ENCODE assay signal across 8 cellular contexts in genomic region chr1:206544562-206545257, GRCh38. TPM values are rescaled to one million over a fixed set of nuclear protein-coding genes. Genes with fewer than 3 reads are reported as not detected.
DNase-seq lines count a peak whose midpoint lies in the region; ATAC-seq and TF ChIP-seq lines count a peak whose summit lies in the region.

No MANE protein-coding gene starts in this region.

- no peak overlapping the region for H2AFZ ChIP-seq in OCI-LY1 (ENCODE audit: low read length)

- intact Hi-C loops in esophagus muscularis mucosa (cut with DNase I) = loop anchor here (1.0 to 2.0 kb wide), 2 partner anchors 39 to 54 kb away; no protein-coding TSS in a partner anchor

- H3K4me1 ChIP-seq in OCI-LY1 (ENCODE audit: insufficient read depth, low read length, severe bottlenecking) (peaks cover 7% of the 10 kb centered on the region), esophagus muscularis mucosa (peaks cover 7 to 18% (median 16%) of the 10 kb centered on the region in 4 donors)

- H3K4me3 Mint-ChIP-seq in nephron progenitor cell = no peak overlapping the region

- H3K36me3 ChIP-seq in OCI-LY1 (ENCODE audit: insufficient read depth, low read length) (no peaks in the 10 kb centered on the region), esophagus muscularis mucosa (no peaks in the 10 kb centered on the region)

- H4K20me1 ChIP-seq in OCI-LY1 (ENCODE audit: insufficient read depth, low read length) = no peaks in the 10 kb centered on the region

- 16% methylated on average over 8 of the region's 9 CpGs for WGBS in esophagus muscularis mucosa

- no peaks in the 10 kb centered on the region for H3K36me3 Mint-ChIP-seq in nephron progenitor cell (ENCODE audit: low read depth)

- H3K4me2 ChIP-seq in OCI-LY1 (ENCODE audit: low read length) = no peak overlapping the region

- no peak for ATAC-seq in HG03159 (IDR thresholded peaks at IDR 0.05; ENCODE audit: unreplicated experiment)

- TF ChIP-seq POLR2A in esophagus muscularis mucosa (IDR thresholded peaks at IDR 0.05; ENCODE audit: low read depth) = no peak

- peaks cover 22% of the 10 kb centered on the region for H3K4me1 Mint-ChIP-seq in nephron progenitor cell

- H3K27me3 ChIP-seq in OCI-LY1 (ENCODE audit: insufficient read depth, low read length) (no peaks in the 10 kb centered on the region), esophagus muscularis mucosa (no peaks in the 10 kb centered on the region)

- H3K4me3 ChIP-seq in OCI-LY1 (ENCODE audit: low read depth, low read length, poor library complexity, severe bottlenecking) (no peak overlapping the region), esophagus muscularis mucosa (no peak overlapping the region)

- DNase-seq in DMS79 treated with DMSO at 0.1 percent for 48 hours (lab: John Stamatoyannopoulos, UW) (peak; percentile 66), HPDE6-E6E7 (ENCODE audit: extremely low spot score) (peak; percentile 70), activated T-cell treated with anti-CD3 and anti-CD28 coated beads for 4 hours (peak; percentile 88), esophagus muscularis mucosa (ENCODE audit: extremely low spot score) (peak; percentile 95), nephron progenitor cell (peak; percentile 91), substantia nigra (lab: John Stamatoyannopoulos, UW) (peak in 40 of 49 donors; percentile 8 to 73 (median 40))

- peaks cover 4% of the 10 kb centered on the region for H3K9me3 Mint-ChIP-seq in nephron progenitor cell

- no peaks in the 10 kb centered on the region for H3K9me2 ChIP-seq in OCI-LY1 (ENCODE audit: low read depth, low read length)

- peak; percentile 91 for TF ChIP-seq CTCF in OCI-LY1 (IDR thresholded peaks at IDR 0.05; ENCODE audit: low read length)
- TF ChIP-seq CTCF in esophagus muscularis mucosa (IDR thresholded peaks at IDR 0.05) = peak; percentile 83 to 91 (median 86)
- TF ChIP-seq CTCF in nephron progenitor cell (IDR thresholded peaks at IDR 0.05) = peak; percentile 86

- H3K27ac ChIP-seq in OCI-LY1 (ENCODE audit: low read depth, low read length, poor library complexity, severe bottlenecking) (no peak overlapping the region), esophagus muscularis mucosa (replicated peaks in 1 of 4) (no peak overlapping the region), substantia nigra (ENCODE audit: low read depth, low read length, poor library complexity, severe bottlenecking) (no peak overlapping the region)

- TF ChIP-seq EP300 in esophagus muscularis mucosa (IDR thresholded peaks at IDR 0.05) = no peak

- H3F3A ChIP-seq in OCI-LY1 (ENCODE audit: insufficient read depth, low read length) = no peaks in the 10 kb centered on the region

- H3K9me3 ChIP-seq in OCI-LY1 (ENCODE audit: low read length) (no peaks in the 10 kb centered on the region), esophagus muscularis mucosa (no peaks in the 10 kb centered on the region)

- H3K9ac ChIP-seq in OCI-LY1 (ENCODE audit: low read length) = no peak overlapping the region

- H3K27ac Mint-ChIP-seq in nephron progenitor cell = no peak overlapping the region

- no peaks in the 10 kb centered on the region for H3K79me2 ChIP-seq in OCI-LY1 (ENCODE audit: insufficient read depth, low read length)

- peaks cover 12% of the 10 kb centered on the region for H3K27me3 Mint-ChIP-seq in nephron progenitor cell (ENCODE audit: low read depth, poor library complexity)

RNA-seq across cellular contexts. Expression of gene RASSF5, which starts 37.4 kb away (rescaled TPM):
- 10 to 100 TPM in 3 of 4 donors, 1 to 10 TPM in 1; 6.6 to 23.0 (median 10.5) TPM for total RNA-seq in esophagus muscularis mucosa

Comparison
In these comparisons a context has a peak if more than half of its experiments do, and no peak if none do; other contexts are left out.
1. DNase-seq: peak in every context shown above with its lines; median percentile 95 in esophagus muscularis mucosa; 91 in nephron progenitor cell; 88 in activated T-cell treated with anti-CD3 and anti-CD28 coated beads for 4 hours; 70 in HPDE6-E6E7; 66 in DMS79 treated with DMSO at 0.1 percent for 48 hours; 40 in substantia nigra.